In genomic region chr2:229445013-229445412, GRCh38 we compare ENCODE assay signal across 9 cellular contexts.
A peak's percentile ranks its signal among the peaks of the same experiment; 100 is the strongest.
DNase-seq lines count a peak whose midpoint lies in the region; ATAC-seq and TF ChIP-seq lines count a peak whose summit lies in the region.
"Had no signal": no experiment of that assay in that cellular context is flagged by ENCODE, and none has a peak within 500 bp of the region (broad histone marks: within the 10 kb centered on the region; RNA-seq: fewer than 3 reads in every experiment).

No MANE protein-coding gene starts in this region.

- H3K27me3 ChIP-seq in H9 (ENCODE audit: insufficient read depth, low read length), result no peaks in the 10 kb centered on the region

- H3K36me3 Mint-ChIP-seq in H9 (ENCODE audit: insufficient read depth in 1 of 3, low read depth in 3 of 3), result no peaks in the 10 kb centered on the region

- peaks cover 4% of the 10 kb centered on the region for H3K23me2 ChIP-seq in H9 (ENCODE audit: insufficient read length, low read depth, low read length, poor library complexity, severe bottlenecking)

- no peak overlapping the region for H3K27ac ChIP-seq in H9 (ENCODE audit: insufficient read length, low read depth, low read length)
- peak overlapping the region in 20 of 21 experiments; percentile 11 to 85 (median 62) for H3K27ac ChIP-seq in skin epidermis

- H2BK15ac ChIP-seq in H9 (ENCODE audit: low read depth, low read length), result no peak overlapping the region

- H3K27ac Mint-ChIP-seq in H9, result peak overlapping the region in 1 of 3 experiments; percentile 24; a peak in 1 of 7 replicates
- H3K27ac Mint-ChIP-seq: dendritic cell treated with granulocyte-macrophage colony-stimulating factor and Interleukin-4, amounts not matched to agents 40 ng/mL and 50 ng/mL, for 4 days had no signal

- no peak overlapping the region for H2BK120ac ChIP-seq in H9 (ENCODE audit: low read depth, low read length, poor library complexity, severe bottlenecking)

- no peaks in the 10 kb centered on the region for H3K79me1 ChIP-seq in H9 (ENCODE audit: insufficient read depth, low read depth, low read length, poor library complexity, severe bottlenecking)

- H3K4me1 ChIP-seq in H9 (ENCODE audit: insufficient read depth, low read length), result no peaks in the 10 kb centered on the region

- no peaks in the 10 kb centered on the region; the same call in 1 of the 2 replicates for H3K27me3 Mint-ChIP-seq in H9 (ENCODE audit: low read depth)

- H3K9me3 Mint-ChIP-seq in H9, result 0 out of 5 replicates have a peak, but pooled peaks cover 0 to under 1% of the 10 kb centered on the region in 2 experiments
- H3K9me3 Mint-ChIP-seq: dendritic cell treated with granulocyte-macrophage colony-stimulating factor and Interleukin-4, amounts not matched to agents 40 ng/mL and 50 ng/mL, for 4 days had no signal

- ATAC-seq in GM18909 (IDR thresholded peaks at IDR 0.05; ENCODE audit: poor library complexity, unreplicated experiment) (no peak), GM18868 (IDR thresholded peaks at IDR 0.05; ENCODE audit: unreplicated experiment) (no peak)

- H3K56ac ChIP-seq in H9 (ENCODE audit: insufficient read length, low read depth, low read length), result no peak overlapping the region

- no peak overlapping the region for H2AK5ac ChIP-seq in H9 (ENCODE audit: insufficient read length, low read length)

- H3K4me3 ChIP-seq in skin epidermis, result no peak overlapping the region

- H2AFZ ChIP-seq in H9 (ENCODE audit: low read length), result no peak overlapping the region

- H3K4me3 Mint-ChIP-seq in H9, result no peak overlapping the region
- H3K4me3 Mint-ChIP-seq: dendritic cell treated with granulocyte-macrophage colony-stimulating factor and Interleukin-4, amounts not matched to agents 40 ng/mL and 50 ng/mL, for 4 days had no signal

- H2BK5ac ChIP-seq in H9 (ENCODE audit: insufficient read length, low read length), result peak overlapping the region; percentile 68

- no peak for TF ChIP-seq CTCF in H9 (conservative IDR thresholded peaks at IDR 0.05)

- no peak overlapping the region for H3K9ac ChIP-seq in H9 (ENCODE audit: extremely low read depth, insufficient read length, low read length)

- no peaks in the 10 kb centered on the region for H4K20me1 ChIP-seq in H9 (ENCODE audit: control insufficient read depth, insufficient read depth, insufficient read length)

- H3K4ac ChIP-seq in H9 (ENCODE audit: low read depth, low read length), result no peak overlapping the region

- no peak overlapping the region for H4K8ac ChIP-seq in H9 (replicated peaks; ENCODE audit: insufficient read length, low read depth, low read length)

- peaks cover 0 to 8% of the 10 kb centered on the region in 2 experiments; a peak in 2 of 4 replicates for H3K4me1 Mint-ChIP-seq in H9

- H3K14ac ChIP-seq in H9 (ENCODE audit: insufficient read depth, low read length), result no peak overlapping the region

- no peak overlapping the region for H4K5ac ChIP-seq in H9 (ENCODE audit: insufficient read length, low read depth, low read length)

- no peak overlapping the region for H3K23ac ChIP-seq in H9 (ENCODE audit: insufficient read length, low read depth, low read length)

- no peak overlapping the region for H4K91ac ChIP-seq in H9 (ENCODE audit: insufficient read length, low read depth, low read length)

- H2BK12ac ChIP-seq in H9 (ENCODE audit: insufficient read length, low read depth, low read length), result no peak overlapping the region

- no peaks in the 10 kb centered on the region for H3K79me2 ChIP-seq in H9 (ENCODE audit: insufficient read depth, low read length)

- DNase-seq in H9 (no peak), anterior cingulate cortex (lab: John Stamatoyannopoulos, UW) (peak in 47 of 58 donors; percentile 5 to 81 (median 39)), hepatic stellate cell (ENCODE audit: low spot score) (peak; percentile 61), NCI-H1417 treated with DMSO at 0.1 percent for 48 hours (lab: John Stamatoyannopoulos, UW) (no peak)
- no peak for DNase-seq in activated effector memory CD4-positive, alpha-beta T cell treated with Interleukin-2 at 50 U/mL for 16 hours

- no CpG with 5 or more reads among the region's 7 CpGs for WGBS in H9 (ENCODE audit: extremely low coverage, insufficient read length, low lambda C conversion rate)

- no peak overlapping the region for H3K4me2 ChIP-seq in H9 (ENCODE audit: insufficient read depth, insufficient read length, low read length)

- H2BK20ac ChIP-seq in H9 (ENCODE audit: low read depth, low read length, poor library complexity, severe bottlenecking), result no peak overlapping the region

- H3K9me3 ChIP-seq in H9 (ENCODE audit: control insufficient read depth, low read depth, low read length), result no peaks in the 10 kb centered on the region

- peak overlapping the region; percentile 54 for H3K18ac ChIP-seq in H9 (ENCODE audit: insufficient read length, low read depth, low read length)

- H3T11ph ChIP-seq in H9 (ENCODE audit: low read length), result no peak overlapping the region

Comparison
In these comparisons a context has a peak if more than half of its experiments do, and no peak if none do; other contexts are left out.
1. DNase-seq: peak in anterior cingulate cortex (47 of 58) and hepatic stellate cell (single experiment); none in H9 (single experiment), NCI-H1417 treated with DMSO at 0.1 percent for 48 hours (single experiment) and activated effector memory CD4-positive, alpha-beta T cell treated with Interleukin-2 at 50 U/mL for 16 hours (single experiment).